Comparison of ENCODE assay signal across 24 cellular contexts in genomic region chr4:124997124-124997523, GRCh38.
"Had no signal": no experiment of that assay in that cellular context is flagged by ENCODE, and none has a peak within 500 bp of the region (broad histone marks: within the 10 kb centered on the region; RNA-seq: fewer than 3 reads in every experiment).

No MANE protein-coding gene starts in this region.

- DNase-seq: activated CD4-positive, alpha-beta memory T cell treated with anti-CD3 and anti-CD28 coated beads, Interleukin-2, amount 10 ng/mL, durations not matched to agents 7 days and 5 days; activated CD4-positive, alpha-beta T cell treated with anti-CD3 and anti-CD28 coated beads for 36 hours; activated CD4-positive, alpha-beta T cell treated with anti-CD3 and anti-CD28 coated beads, Interleukin-2, amount 50 U/mL, for 1 hour; activated gamma-delta T cell; activated naive CD4-positive, alpha-beta T cell treated with anti-CD3 and anti-CD28 coated beads for 36 hours; activated T-cell treated with anti-CD3 and anti-CD28 coated beads for 4 hours; activated T-cell treated with anti-CD3 and anti-CD28 coated beads, Interleukin-2, amount 50 U/mL, for 48 hours; amygdala; cerebellar nuclear complex; Kasumi-1; KBM-7; NCI-H1092; NCI-H1417; NCI-H1930; NCI-H2171 treated with DMSO at 0.1 percent for 48 hours; NCI-H510A treated with DMSO at 0.1 percent for 48 hours; NCI-H69; SHP77 treated with DMSO at 0.1 percent for 48 hours; SK-N-SH; T-helper 1 cell; WERI-Rb-1 had no signal

- ATAC-seq: activated CD4-positive, alpha-beta T cell treated with anti-CD3 and anti-CD28 coated beads for 36 hours; activated T-helper 17 cell treated with anti-CD3 and anti-CD28 coated beads, Interleukin-2, amount 50 U/mL, for 72 hours had no signal

- H3K4me1 Mint-ChIP-seq: activated CD4-positive, alpha-beta memory T cell treated with anti-CD3 and anti-CD28 coated beads, Interleukin-2, amount 10 ng/mL, durations not matched to agents 7 days and 5 days; activated CD4-positive, alpha-beta T cell treated with anti-CD3 and anti-CD28 coated beads for 36 hours; activated T-helper 17 cell treated with anti-CD3 and anti-CD28 coated beads, Interleukin-2, amount 50 U/mL, for 72 hours had no signal

- H3K27ac Mint-ChIP-seq: activated CD4-positive, alpha-beta memory T cell treated with anti-CD3 and anti-CD28 coated beads, Interleukin-2, amount 10 ng/mL, durations not matched to agents 7 days and 5 days; activated CD4-positive, alpha-beta T cell treated with anti-CD3 and anti-CD28 coated beads for 36 hours; activated naive CD4-positive, alpha-beta T cell treated with anti-CD3 and anti-CD28 coated beads for 36 hours; activated naive CD8-positive, alpha-beta T cell; activated T-helper 17 cell treated with anti-CD3 and anti-CD28 coated beads, Interleukin-2, amount 50 U/mL, for 72 hours had no signal

- H3K36me3 Mint-ChIP-seq: activated naive CD8-positive, alpha-beta T cell; brain had no signal

- H3K27me3 Mint-ChIP-seq: activated CD4-positive, alpha-beta memory T cell treated with anti-CD3 and anti-CD28 coated beads, Interleukin-2, amount 10 ng/mL, durations not matched to agents 7 days and 5 days; activated CD4-positive, alpha-beta T cell treated with anti-CD3 and anti-CD28 coated beads for 36 hours; activated naive CD8-positive, alpha-beta T cell; activated T-helper 17 cell treated with anti-CD3 and anti-CD28 coated beads, Interleukin-2, amount 50 U/mL, for 72 hours; brain had no signal

- H3K9me3 Mint-ChIP-seq: activated CD4-positive, alpha-beta memory T cell treated with anti-CD3 and anti-CD28 coated beads, Interleukin-2, amount 10 ng/mL, durations not matched to agents 7 days and 5 days; activated naive CD4-positive, alpha-beta T cell treated with anti-CD3 and anti-CD28 coated beads for 36 hours; brain had no signal

- H3K4me3 Mint-ChIP-seq: activated CD4-positive, alpha-beta memory T cell treated with anti-CD3 and anti-CD28 coated beads, Interleukin-2, amount 10 ng/mL, durations not matched to agents 7 days and 5 days; activated CD4-positive, alpha-beta T cell treated with anti-CD3 and anti-CD28 coated beads for 36 hours; activated naive CD4-positive, alpha-beta T cell treated with anti-CD3 and anti-CD28 coated beads for 36 hours; activated naive CD8-positive, alpha-beta T cell; activated T-helper 17 cell treated with anti-CD3 and anti-CD28 coated beads, Interleukin-2, amount 50 U/mL, for 72 hours had no signal
